ENCODE assay signal across 8 cellular contexts in the genomic region with DNA sequence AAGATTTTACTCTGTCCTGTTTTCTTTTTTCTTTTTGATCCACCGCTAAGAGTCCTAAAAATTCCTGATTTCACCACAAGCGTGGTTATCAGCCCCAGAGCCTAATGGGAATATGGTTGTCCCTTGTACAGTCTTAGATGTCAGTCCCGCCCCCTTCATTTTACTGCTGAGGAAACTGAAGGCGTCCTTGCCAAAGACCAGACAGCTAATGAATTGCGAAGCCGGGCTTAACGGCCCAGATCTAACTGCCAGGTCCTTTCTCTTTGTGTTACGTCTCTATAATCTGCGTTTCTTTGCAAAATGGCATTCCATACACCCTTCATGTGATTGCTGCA. TPM values are rescaled to one million over a fixed set of nuclear protein-coding genes. Genes with fewer than 3 reads are reported as not detected.
A peak's percentile ranks its signal among the peaks of the same experiment; 100 is the strongest.
DNase-seq lines count a peak whose midpoint lies in the region; ATAC-seq and TF ChIP-seq lines count a peak whose summit lies in the region.

No MANE protein-coding gene starts in this region.

- H3K36me3 ChIP-seq in heart right ventricle = peaks cover 0 to 54% (median 21%) of the 10 kb centered on the region in 9 donors

- 1% methylated on average over 9 of the region's 9 CpGs for WGBS in heart right ventricle, 2 donors

- no peaks in the 10 kb centered on the region for H3K27me3 ChIP-seq in heart right ventricle

- peak overlapping the region in 9 of 10 donors; percentile 56 to 88 (median 79) for H3K27ac ChIP-seq in heart right ventricle

- no peaks in the 10 kb centered on the region for H3K9me3 ChIP-seq in heart right ventricle

- peaks cover 5 to 41% (median 30%) of the 10 kb centered on the region in 9 donors for H3K4me1 ChIP-seq in heart right ventricle

- intact Hi-C loops in heart right ventricle (cut with DNase I) = loop anchor here in 8 of 10 donors (2.0 to 10.0 kb wide), 10 partner anchors 80 to 1203 kb away; a partner anchor contains a TSS

- peak overlapping the region; percentile 98 for H3K27ac Mint-ChIP-seq in T-helper 1 cell treated with Interleukin-12 subunit alpha and Interleukin-12 subunit beta and Interleukin-4 antibody, amounts not matched to agents 30 μg/mL and 1 μg/mL, for 36 hours
- H3K27ac Mint-ChIP-seq in activated naive CD8-positive, alpha-beta T cell treated with anti-CD3 and anti-CD28 coated beads for 36 hours = peak overlapping the region; percentile 98

- H3K4me1 Mint-ChIP-seq in T-helper 1 cell treated with Interleukin-12 subunit alpha and Interleukin-12 subunit beta and Interleukin-4 antibody, amounts not matched to agents 30 μg/mL and 1 μg/mL, for 36 hours (ENCODE audit: low read depth) = peaks cover 19% of the 10 kb centered on the region
- H3K4me1 Mint-ChIP-seq in activated naive CD8-positive, alpha-beta T cell treated with anti-CD3 and anti-CD28 coated beads for 36 hours = peaks cover 27% of the 10 kb centered on the region

- no peaks in the 10 kb centered on the region for H3K27me3 Mint-ChIP-seq in T-helper 1 cell treated with Interleukin-12 subunit alpha and Interleukin-12 subunit beta and Interleukin-4 antibody, amounts not matched to agents 30 μg/mL and 1 μg/mL, for 36 hours (ENCODE audit: low read depth)
- no peaks in the 10 kb centered on the region for H3K27me3 Mint-ChIP-seq in activated naive CD8-positive, alpha-beta T cell treated with anti-CD3 and anti-CD28 coated beads for 36 hours

- no peak for TF ChIP-seq CTCF in heart right ventricle (IDR thresholded peaks at IDR 0.05)

- peak; percentile 9 for ATAC-seq in GM21737 (IDR thresholded peaks at IDR 0.05; ENCODE audit: unreplicated experiment)
- ATAC-seq in heart right ventricle = peak in 5 of 8 donors; percentile 6 to 40 (median 25)

- peak overlapping the region; percentile 79 to 96 (median 91) for H3K4me3 ChIP-seq in heart right ventricle

- H3K9me3 Mint-ChIP-seq in T-helper 1 cell treated with Interleukin-12 subunit alpha and Interleukin-12 subunit beta and Interleukin-4 antibody, amounts not matched to agents 30 μg/mL and 1 μg/mL, for 36 hours = no peaks in the 10 kb centered on the region
- no peaks in the 10 kb centered on the region for H3K9me3 Mint-ChIP-seq in activated naive CD8-positive, alpha-beta T cell treated with anti-CD3 and anti-CD28 coated beads for 36 hours

- DNase-seq in T-helper 1 cell (no peak), Kasumi-1 (lab: John Stamatoyannopoulos, UW) (peak; percentile 65 to 69), heart right ventricle (peak in 1 of 2 donors; percentile 7), pulmonary artery endothelial cell (ENCODE audit: low read depth, low spot score) (peak; percentile 3), NCI-H1048 (lab: John Stamatoyannopoulos, UW) (no peak)
- DNase-seq in activated naive CD8-positive, alpha-beta T cell treated with anti-CD3 and anti-CD28 coated beads for 36 hours = peak; percentile 5

- peak overlapping the region; percentile 99 for H3K4me3 Mint-ChIP-seq in T-helper 1 cell treated with Interleukin-12 subunit alpha and Interleukin-12 subunit beta and Interleukin-4 antibody, amounts not matched to agents 30 μg/mL and 1 μg/mL, for 36 hours
- H3K4me3 Mint-ChIP-seq in activated naive CD8-positive, alpha-beta T cell treated with anti-CD3 and anti-CD28 coated beads for 36 hours = peak overlapping the region; percentile 99

- H3K36me3 Mint-ChIP-seq in T-helper 1 cell treated with Interleukin-12 subunit alpha and Interleukin-12 subunit beta and Interleukin-4 antibody, amounts not matched to agents 30 μg/mL and 1 μg/mL, for 36 hours (ENCODE audit: low read depth) = peaks cover 15% of the 10 kb centered on the region
- peaks cover 15% of the 10 kb centered on the region for H3K36me3 Mint-ChIP-seq in activated naive CD8-positive, alpha-beta T cell treated with anti-CD3 and anti-CD28 coated beads for 36 hours

RNA-seq across cellular contexts. Expression of a gene that starts 0.5 kb away (rescaled TPM):
- total RNA-seq in activated naive CD8-positive, alpha-beta T cell treated with anti-CD3 and anti-CD28 coated beads for 36 hours = 100 to 1,000 TPM; 173 to 193 TPM
- total RNA-seq in heart right ventricle = 10 to 100 TPM; 29.8 to 79.1 (median 50.5) TPM
- polyA plus RNA-seq in heart right ventricle = 10 to 100 TPM; 27.4 to 82.9 TPM
- total RNA-seq in pulmonary artery endothelial cell = 82.9 and 97.2 TPM in 2 replicates

RNA-seq across cellular contexts. Expression of a gene that starts 0.6 kb away (rescaled TPM):
- total RNA-seq in activated naive CD8-positive, alpha-beta T cell treated with anti-CD3 and anti-CD28 coated beads for 36 hours = 10 to 100 TPM; 30.9 to 31.2 TPM
- total RNA-seq in heart right ventricle (10 to 100 TPM; 33.1 to 62.7 (median 49.2) TPM), pulmonary artery endothelial cell (40.6 and 55.2 TPM in 2 replicates)
- polyA plus RNA-seq in heart right ventricle = 10 to 100 TPM; 21.7 to 34.2 TPM

Comparison
In these comparisons a context has a peak if more than half of its experiments do, and no peak if none do; other contexts are left out.
1. DNase-seq: peak in Kasumi-1 (2 of 2), activated naive CD8-positive, alpha-beta T cell treated with anti-CD3 and anti-CD28 coated beads for 36 hours (single experiment) and pulmonary artery endothelial cell (single experiment); none in T-helper 1 cell (0 of 5) and NCI-H1048 (single experiment).